In genomic region chr16:86396318-86396882, GRCh38 we compare ENCODE assay signal across 13 cellular contexts.
DNase-seq lines count a peak whose midpoint lies in the region; ATAC-seq and TF ChIP-seq lines count a peak whose summit lies in the region.
"Had no signal": no experiment of that assay in that cellular context is flagged by ENCODE, and none has a peak within 500 bp of the region (broad histone marks: within the 10 kb centered on the region; RNA-seq: fewer than 3 reads in every experiment).

No MANE protein-coding gene starts in this region.

- H4K5ac ChIP-seq in IMR-90 (ENCODE audit: low read depth, low read length), result peak overlapping the region; percentile 94

- peaks cover 9 to 47% of the 10 kb centered on the region in 2 experiments; a peak in 2 of 4 replicates for H3K79me1 ChIP-seq in IMR-90 (ENCODE audit: low read depth in 1 of 2, low read length in 2 of 2)

- H3K4me3 ChIP-seq in IMR-90 (ENCODE audit: insufficient read depth, low read depth, low read length), result peak overlapping the region; percentile 10; the same call in 1 of the 2 replicates
- H3K4me3 ChIP-seq in endodermal cell (ENCODE audit: low read length), result no peak overlapping the region
- H3K4me3 ChIP-seq in mucosa of rectum (ENCODE audit: low read length in 2 of 2), result no peak overlapping the region
- no peak overlapping the region for H3K4me3 ChIP-seq in vagina
- H3K4me3 ChIP-seq: heart right ventricle, spleen had no signal

- H3K4me2 ChIP-seq in IMR-90 (ENCODE audit: low read depth, low read length), result peak overlapping the region; percentile 76
- H3K4me2 ChIP-seq: KMS-11 had no signal

- peak overlapping the region; percentile 94 for H3K18ac ChIP-seq in IMR-90 (ENCODE audit: low read depth, low read length)

- ATAC-seq in IMR-90 (ENCODE audit: low read depth) (peak; percentile 70), HG03378 (IDR thresholded peaks at IDR 0.05; ENCODE audit: unreplicated experiment) (no peak), GM19023 (IDR thresholded peaks at IDR 0.05; ENCODE audit: unreplicated experiment) (no peak)
- ATAC-seq: activated T-cell treated with anti-CD3 and anti-CD28 coated beads, Interleukin-2, amount 50 U/mL, for 4 hours had no signal

- peak overlapping the region; percentile 96 for H3K4ac ChIP-seq in IMR-90 (ENCODE audit: low read depth, low read length)

- H3K27ac ChIP-seq in IMR-90 (ENCODE audit: insufficient read depth, low read length) (peak overlapping the region; percentile 93), endodermal cell (ENCODE audit: low read depth, low read length) (peak overlapping the region; percentile 85), mucosa of rectum (ENCODE audit: low read depth in 2 of 2, low read length in 2 of 2) (peak overlapping the region; percentile 67 to 82), vagina (peak overlapping the region; percentile 74)
- H3K27ac ChIP-seq: heart right ventricle, KMS-11, spleen had no signal

- intact Hi-C loops in IMR-90 (cut with micrococcal nuclease), result loop anchor here (2.0 to 5.0 kb wide), 7 partner anchors 54 to 324 kb away; no protein-coding TSS in a partner anchor
- intact Hi-C loops in vagina (cut with DNase I), result no loop called here

- H3K36me3 ChIP-seq in IMR-90 (ENCODE audit: control insufficient read depth, insufficient read depth, low read length), result no peaks in the 10 kb centered on the region
- H3K36me3 ChIP-seq in endodermal cell (ENCODE audit: control insufficient read depth, insufficient read depth, low read length), result no peaks in the 10 kb centered on the region
- no peaks in the 10 kb centered on the region for H3K36me3 ChIP-seq in mucosa of rectum (ENCODE audit: control insufficient read depth in 2 of 2, insufficient read depth in 2 of 2, low read length in 2 of 2)
- no peaks in the 10 kb centered on the region for H3K36me3 ChIP-seq in vagina
- H3K36me3 ChIP-seq: heart right ventricle, spleen had no signal

- H2BK120ac ChIP-seq in IMR-90 (ENCODE audit: low read depth, low read length), result peak overlapping the region; percentile 97

- dilution Hi-C loops in IMR-90 (cut with HindIII; ENCODE audit: low sequenced_read_pairs, unreplicated experiment), result no loop called here

- peak overlapping the region; percentile 97 for H4K91ac ChIP-seq in IMR-90 (ENCODE audit: insufficient read depth, low read depth, low read length)

- POLR2A ChIA-PET in IMR-90 (lab: Charles Lee; ENCODE audit: unreplicated experiment), result interaction anchor here (0.6 to 1.0 kb wide), 3 partner anchors 31 to 156 kb away, joined by 3 to 8 read pairs (median 3); no protein-coding TSS in a partner anchor

- H3K56ac ChIP-seq in IMR-90 (ENCODE audit: extremely low read depth, insufficient read depth, low read length), result peak overlapping the region; percentile 97

- H3K36me3 Mint-ChIP-seq in endodermal cell (ENCODE audit: low read depth), result no peaks in the 10 kb centered on the region

- H2AFZ ChIP-seq in IMR-90 (replicated peaks; ENCODE audit: low read length, poor library complexity), result peak overlapping the region; percentile 72

- TF ChIP-seq POLR2A in IMR-90 (IDR thresholded peaks at IDR 0.05; ENCODE audit: low read depth, low read length), result no peak
- TF ChIP-seq POLR2A in vagina (IDR thresholded peaks at IDR 0.05), result no peak

- peak overlapping the region; percentile 98 for H3K14ac ChIP-seq in IMR-90 (replicated peaks; ENCODE audit: low read depth, low read length)

- peak overlapping the region; percentile 96 for H3K23ac ChIP-seq in IMR-90 (ENCODE audit: low read depth, low read length)

- H3K9me1 ChIP-seq in IMR-90 (ENCODE audit: insufficient read depth, low read length), result peaks cover 37% of the 10 kb centered on the region

- in situ Hi-C loops in IMR-90 (cut with MboI; ENCODE audit: low sequenced_read_pairs), result loop anchor here (5.0 to 10.0 kb wide), 3 partner anchors 61 to 322 kb away; no protein-coding TSS in a partner anchor

- H3K4me1 Mint-ChIP-seq in endodermal cell, result peaks cover 3% of the 10 kb centered on the region

- peak overlapping the region; percentile 67 for H3K9ac ChIP-seq in IMR-90 (ENCODE audit: low read depth, low read length)
- H3K9ac ChIP-seq in endodermal cell (ENCODE audit: extremely low read depth, low read length, poor library complexity, severe bottlenecking), result no peak overlapping the region
- H3K9ac ChIP-seq in mucosa of rectum (ENCODE audit: low read depth in 1 of 2, low read length in 2 of 2), result no peak overlapping the region
- H3K9ac ChIP-seq: KMS-11 had no signal

- BruUV-seq in IMR-90 (replicated peaks; lab: Mats Ljungman, UMichigan), result no TSS peak

- H2AK9ac ChIP-seq in IMR-90 (replicated peaks; ENCODE audit: low read depth, low read length, poor library complexity), result peak overlapping the region; percentile 90

- 3% methylated on average over 8 of the region's 14 CpGs; no CpG with 5 or more reads in 1 of the 2 experiments for WGBS in IMR-90 (ENCODE audit: extremely low coverage in 2 of 2, insufficient read length in 1 of 2), 2 experiments
- 85 to 86% methylated on average over 13 to 14 of the region's 14 CpGs for WGBS in endodermal cell (ENCODE audit: insufficient coverage in 1 of 2, insufficient read length in 1 of 2), 2 experiments

- no peaks in the 10 kb centered on the region for H3K27me3 ChIP-seq in IMR-90 (ENCODE audit: control insufficient read depth, insufficient read depth, low read length)
- H3K27me3 ChIP-seq in endodermal cell (ENCODE audit: control insufficient read depth, insufficient read depth, low read length, poor library complexity, severe bottlenecking), result no peaks in the 10 kb centered on the region
- H3K27me3 ChIP-seq in mucosa of rectum (ENCODE audit: control insufficient read depth in 2 of 2, insufficient read depth in 2 of 2, low read length in 2 of 2), result no peaks in the 10 kb centered on the region
- H3K27me3 ChIP-seq in vagina, result no peaks in the 10 kb centered on the region

- H3K4me1 ChIP-seq in IMR-90 (ENCODE audit: control insufficient read depth, insufficient read depth, low read length), result peaks cover 33% of the 10 kb centered on the region
- H3K4me1 ChIP-seq in endodermal cell (ENCODE audit: control insufficient read depth, insufficient read depth, low read length), result no peaks in the 10 kb centered on the region
- H3K4me1 ChIP-seq in mucosa of rectum (ENCODE audit: control insufficient read depth in 2 of 2, insufficient read depth in 2 of 2, low read length in 2 of 2), result no peaks in the 10 kb centered on the region
- H3K4me1 ChIP-seq in vagina, result peaks cover 33% of the 10 kb centered on the region
- H3K4me1 ChIP-seq: heart right ventricle, spleen had no signal

- DNase-seq in IMR-90 (peak; percentile 96), endodermal cell (no peak), vagina (ENCODE audit: extremely low spot score in 2 of 2) (no peak), NCI-H1092 treated with DMSO at 0.1 percent for 48 hours (lab: John Stamatoyannopoulos, UW) (no peak), T-helper 2 cell (no peak)
- DNase-seq: activated T-cell treated with anti-CD3 and anti-CD28 coated beads, Interleukin-2, amount 50 U/mL, for 4 hours; DND-41; heart right ventricle; spleen had no signal

- H3K27ac Mint-ChIP-seq in endodermal cell, result no peak overlapping the region

- H3K9me3 Mint-ChIP-seq in endodermal cell, result no peaks in the 10 kb centered on the region

- no peak; the same call in 1 of the 2 replicates for TF ChIP-seq RAD21 in IMR-90 (IDR thresholded peaks at IDR 0.05; ENCODE audit: low read length)

- peak overlapping the region; percentile 72 for H2AK5ac ChIP-seq in IMR-90 (ENCODE audit: low read depth, low read length)

- no peak overlapping the region for H3K4me3 Mint-ChIP-seq in endodermal cell
- H3K4me3 Mint-ChIP-seq: activated T-cell treated with anti-CD3 and anti-CD28 coated beads, Interleukin-2, amount 50 U/mL, for 4 hours had no signal

- H4K8ac ChIP-seq in IMR-90 (ENCODE audit: low read depth in 2 of 2, low read length in 2 of 2), result peak overlapping the region; percentile 42 to 94

- H2BK15ac ChIP-seq in IMR-90 (ENCODE audit: low read depth, low read length), result peak overlapping the region; percentile 91

- H3K9me3 ChIP-seq in IMR-90 (ENCODE audit: control insufficient read depth, insufficient read depth, low read length) (no peaks in the 10 kb centered on the region), endodermal cell (ENCODE audit: control insufficient read depth, low read length) (no peaks in the 10 kb centered on the region), mucosa of rectum (ENCODE audit: control insufficient read depth in 2 of 2, low read length in 2 of 2) (no peaks in the 10 kb centered on the region), vagina (no peaks in the 10 kb centered on the region)
- H3K9me3 ChIP-seq: heart right ventricle, spleen had no signal

- H4K20me1 ChIP-seq in IMR-90 (ENCODE audit: insufficient read depth, low read length), result no peaks in the 10 kb centered on the region

- no peaks in the 10 kb centered on the region for H3K27me3 Mint-ChIP-seq in endodermal cell (ENCODE audit: insufficient read depth)

- H2BK5ac ChIP-seq in IMR-90 (ENCODE audit: low read depth, low read length, poor library complexity, severe bottlenecking), result peak overlapping the region; percentile 96

- CTCF ChIA-PET in IMR-90 (lab: Yijun Ruan, JAX), result interaction anchor here (0.9 kb wide), 1 partner anchor 144 kb away, joined by 5 read pairs; no protein-coding TSS in a partner anchor

- H2BK20ac ChIP-seq in IMR-90 (ENCODE audit: low read depth, low read length), result peak overlapping the region; percentile 93

- TF ChIP-seq CTCF in IMR-90 (conservative IDR thresholded peaks at IDR 0.05; ENCODE audit: low read depth, low read length) (no peak), endodermal cell (conservative IDR thresholded peaks at IDR 0.05) (no peak), vagina (IDR thresholded peaks at IDR 0.05) (no peak)

TF ChIP-seq in IMR-90, 13 proteins besides CTCF, POLR2A, EP300 and RAD21 (continues in another document):
- TF ChIP-seq USF2 (IDR thresholded peaks at IDR 0.05; ENCODE audit: low read depth, low read length) (no peak), SMC3 (IDR thresholded peaks at IDR 0.05; ENCODE audit: low read depth, low read length) (no peak; the same call in 1 of the 2 replicates), ELK1 (IDR thresholded peaks at IDR 0.05; ENCODE audit: borderline replicate concordance, low read depth, low read length) (no peak)
